ENCODE assay signal across 1 cellular context in the genomic region with DNA sequence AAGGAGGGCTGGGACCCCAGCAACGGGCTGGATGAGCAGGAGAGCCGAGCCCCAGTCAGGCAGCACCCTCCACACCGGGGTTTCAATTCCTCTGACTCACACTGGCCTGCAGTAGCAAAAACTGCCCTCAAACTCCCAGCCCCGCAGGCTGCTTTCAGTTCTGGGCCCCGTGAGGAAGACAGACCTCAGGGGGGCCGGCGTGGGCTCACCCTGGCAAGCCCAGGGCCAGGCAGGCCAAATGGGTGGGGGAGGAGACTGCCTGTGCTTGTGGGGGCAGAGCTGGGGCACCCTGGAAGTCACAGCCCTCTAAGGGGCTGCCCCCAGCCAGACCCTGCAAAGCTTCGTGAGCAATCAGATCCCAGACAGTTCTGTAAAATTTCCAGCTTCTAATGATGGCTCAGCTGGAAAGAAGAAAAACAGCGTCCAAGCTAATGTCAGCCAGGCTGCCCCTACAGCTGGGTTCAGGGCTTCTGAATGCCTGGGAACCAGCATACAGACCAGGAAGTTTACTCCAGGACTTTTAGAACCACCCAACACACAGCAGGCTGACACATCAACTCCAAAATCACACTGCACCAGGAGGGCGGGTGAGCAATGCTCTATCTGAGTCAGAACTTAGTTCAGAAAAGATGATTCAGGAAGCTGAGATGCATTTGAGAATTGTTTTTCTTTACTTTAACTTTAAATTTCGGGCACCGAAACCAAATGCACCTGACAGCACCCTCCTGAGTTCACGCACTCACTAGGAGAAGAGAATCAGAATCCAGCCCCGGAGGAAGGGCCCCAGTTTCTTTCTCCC.
A peak's percentile ranks its signal among the peaks of the same experiment; 100 is the strongest.
TF ChIP-seq lines count a peak whose summit lies in the region.

No MANE protein-coding gene starts in this region.

TF ChIP-seq in GM12878, 131 proteins besides CTCF, POLR2A, EP300 and RAD21 (continued from another document and continues in another):
- TF ChIP-seq, protein P1, sequence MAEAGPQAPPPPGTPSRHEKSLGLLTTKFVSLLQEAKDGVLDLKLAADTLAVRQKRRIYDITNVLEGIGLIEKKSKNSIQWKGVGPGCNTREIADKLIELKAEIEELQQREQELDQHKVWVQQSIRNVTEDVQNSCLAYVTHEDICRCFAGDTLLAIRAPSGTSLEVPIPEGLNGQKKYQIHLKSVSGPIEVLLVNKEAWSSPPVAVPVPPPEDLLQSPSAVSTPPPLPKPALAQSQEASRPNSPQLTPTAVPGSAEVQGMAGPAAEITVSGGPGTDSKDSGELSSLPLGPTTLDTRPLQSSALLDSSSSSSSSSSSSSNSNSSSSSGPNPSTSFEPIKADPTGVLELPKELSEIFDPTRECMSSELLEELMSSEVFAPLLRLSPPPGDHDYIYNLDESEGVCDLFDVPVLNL (IDR thresholded peaks at IDR 0.05; ENCODE audit: low read depth, low read length): no peak
- TF ChIP-seq ETV6 (conservative IDR thresholded peaks at IDR 0.05 in 1 of 2, IDR thresholded peaks at IDR 0.05 in 1 of 2; ENCODE audit: borderline replicate concordance in 1 of 2, low read depth in 1 of 2): no peak; a peak in 2 of 4 replicates
- peak; percentile 83 for TF ChIP-seq MEF2B (IDR thresholded peaks at IDR 0.05; ENCODE audit: partially characterized antibody, poor library complexity, severe bottlenecking)
- no peak for TF ChIP-seq STAT3 (IDR thresholded peaks at IDR 0.05; ENCODE audit: low read depth, low read length)
- TF ChIP-seq CHD2 (IDR thresholded peaks at IDR 0.05; ENCODE audit: borderline replicate concordance, low read depth, low read length): no peak
- TF ChIP-seq CBFB (IDR thresholded peaks at IDR 0.05; ENCODE audit: low read depth): no peak
- peak; percentile 55; the same call in 1 of the 2 replicates for TF ChIP-seq TCF12 (IDR thresholded peaks at IDR 0.05; ENCODE audit: low read depth, low read length)
- TF ChIP-seq ZBED1 (IDR thresholded peaks at IDR 0.05; ENCODE audit: borderline replicate concordance): peak; percentile 66; the same call in 1 of the 2 replicates
- TF ChIP-seq NR2F1 (conservative IDR thresholded peaks at IDR 0.05): peak; percentile 45; the same call in 1 of the 2 replicates
- peak; percentile 92 for TF ChIP-seq SPI1 (IDR thresholded peaks at IDR 0.05; ENCODE audit: borderline replicate concordance, insufficient read depth, low read depth, low read length)
- TF ChIP-seq SIX5 (IDR thresholded peaks at IDR 0.05; ENCODE audit: low read depth, low read length, severe bottlenecking): peak; percentile 21
- peak; percentile 81; the same call in 1 of the 2 replicates for TF ChIP-seq NBN (IDR thresholded peaks at IDR 0.05)
- peak; percentile 51; the same call in 1 of the 2 replicates for TF ChIP-seq ZNF24 (IDR thresholded peaks at IDR 0.05)
- TF ChIP-seq BRCA1 (IDR thresholded peaks at IDR 0.05; ENCODE audit: low read depth, low read length): no peak
- TF ChIP-seq PAX5 (IDR thresholded peaks at IDR 0.05; ENCODE audit: borderline replicate concordance, low read depth, low read length): peak; percentile 38; the same call in 1 of the 2 replicates
- TF ChIP-seq, protein P2, sequence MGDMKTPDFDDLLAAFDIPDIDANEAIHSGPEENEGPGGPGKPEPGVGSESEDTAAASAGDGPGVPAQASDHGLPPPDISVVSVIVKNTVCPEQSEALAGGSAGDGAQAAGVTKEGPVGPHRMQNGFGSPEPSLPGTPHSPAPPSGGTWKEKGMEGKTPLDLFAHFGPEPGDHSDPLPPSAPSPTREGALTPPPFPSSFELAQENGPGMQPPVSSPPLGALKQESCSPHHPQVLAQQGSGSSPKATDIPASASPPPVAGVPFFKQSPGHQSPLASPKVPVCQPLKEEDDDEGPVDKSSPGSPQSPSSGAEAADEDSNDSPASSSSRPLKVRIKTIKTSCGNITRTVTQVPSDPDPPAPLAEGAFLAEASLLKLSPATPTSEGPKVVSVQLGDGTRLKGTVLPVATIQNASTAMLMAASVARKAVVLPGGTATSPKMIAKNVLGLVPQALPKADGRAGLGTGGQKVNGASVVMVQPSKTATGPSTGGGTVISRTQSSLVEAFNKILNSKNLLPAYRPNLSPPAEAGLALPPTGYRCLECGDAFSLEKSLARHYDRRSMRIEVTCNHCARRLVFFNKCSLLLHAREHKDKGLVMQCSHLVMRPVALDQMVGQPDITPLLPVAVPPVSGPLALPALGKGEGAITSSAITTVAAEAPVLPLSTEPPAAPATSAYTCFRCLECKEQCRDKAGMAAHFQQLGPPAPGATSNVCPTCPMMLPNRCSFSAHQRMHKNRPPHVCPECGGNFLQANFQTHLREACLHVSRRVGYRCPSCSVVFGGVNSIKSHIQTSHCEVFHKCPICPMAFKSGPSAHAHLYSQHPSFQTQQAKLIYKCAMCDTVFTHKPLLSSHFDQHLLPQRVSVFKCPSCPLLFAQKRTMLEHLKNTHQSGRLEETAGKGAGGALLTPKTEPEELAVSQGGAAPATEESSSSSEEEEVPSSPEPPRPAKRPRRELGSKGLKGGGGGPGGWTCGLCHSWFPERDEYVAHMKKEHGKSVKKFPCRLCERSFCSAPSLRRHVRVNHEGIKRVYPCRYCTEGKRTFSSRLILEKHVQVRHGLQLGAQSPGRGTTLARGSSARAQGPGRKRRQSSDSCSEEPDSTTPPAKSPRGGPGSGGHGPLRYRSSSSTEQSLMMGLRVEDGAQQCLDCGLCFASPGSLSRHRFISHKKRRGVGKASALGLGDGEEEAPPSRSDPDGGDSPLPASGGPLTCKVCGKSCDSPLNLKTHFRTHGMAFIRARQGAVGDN (IDR thresholded peaks at IDR 0.05): peak; percentile 84
- TF ChIP-seq RAD51 (IDR thresholded peaks at IDR 0.05): no peak
- 0 out of 4 replicates have a peak, but pooled peaks of 1 of the 2 experiments have one; percentile 40 for TF ChIP-seq SRF (IDR thresholded peaks at IDR 0.05; ENCODE audit: low read depth in 2 of 2, low read length in 2 of 2)
- no peak for TF ChIP-seq WRNIP1 (IDR thresholded peaks at IDR 0.05; ENCODE audit: borderline replicate concordance, low read depth, low read length)
- TF ChIP-seq ZZZ3 (IDR thresholded peaks at IDR 0.05; ENCODE audit: control insufficient read depth, insufficient read length, low read depth): no peak
- no peak for TF ChIP-seq NR2C2 (IDR thresholded peaks at IDR 0.05; ENCODE audit: borderline replicate concordance, control insufficient read depth, insufficient read length, low read depth)
- TF ChIP-seq ZNF384 (IDR thresholded peaks at IDR 0.05; ENCODE audit: borderline replicate concordance, low read depth, low read length): no peak
- TF ChIP-seq, protein P3, sequence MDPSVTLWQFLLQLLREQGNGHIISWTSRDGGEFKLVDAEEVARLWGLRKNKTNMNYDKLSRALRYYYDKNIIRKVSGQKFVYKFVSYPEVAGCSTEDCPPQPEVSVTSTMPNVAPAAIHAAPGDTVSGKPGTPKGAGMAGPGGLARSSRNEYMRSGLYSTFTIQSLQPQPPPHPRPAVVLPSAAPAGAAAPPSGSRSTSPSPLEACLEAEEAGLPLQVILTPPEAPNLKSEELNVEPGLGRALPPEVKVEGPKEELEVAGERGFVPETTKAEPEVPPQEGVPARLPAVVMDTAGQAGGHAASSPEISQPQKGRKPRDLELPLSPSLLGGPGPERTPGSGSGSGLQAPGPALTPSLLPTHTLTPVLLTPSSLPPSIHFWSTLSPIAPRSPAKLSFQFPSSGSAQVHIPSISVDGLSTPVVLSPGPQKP (IDR thresholded peaks at IDR 0.05; ENCODE audit: low read depth, low read length): no peak
- no peak for TF ChIP-seq CREB1 (IDR thresholded peaks at IDR 0.05; ENCODE audit: low read depth)
- TF ChIP-seq POU2F2 (IDR thresholded peaks at IDR 0.05; ENCODE audit: borderline replicate concordance, low read depth, low read length): no peak; the same call in none of the 3 replicates
- TF ChIP-seq SMARCA5 (IDR thresholded peaks at IDR 0.05): no peak; the same call in 1 of the 2 replicates
- TF ChIP-seq BACH1 (IDR thresholded peaks at IDR 0.05; ENCODE audit: borderline replicate concordance): 0 out of 2 replicates have a peak, but pooled peaks have one; percentile 13
- TF ChIP-seq HCFC1 (IDR thresholded peaks at IDR 0.05; ENCODE audit: low read length): 0 out of 2 replicates have a peak, but pooled peaks have one; percentile 8
- TF ChIP-seq MXI1 (IDR thresholded peaks at IDR 0.05; ENCODE audit: low read depth, low read length): no peak; the same call in 1 of the 2 replicates
- peak; percentile 89 for TF ChIP-seq DPF2 (IDR thresholded peaks at IDR 0.05)
- TF ChIP-seq, protein P4, sequence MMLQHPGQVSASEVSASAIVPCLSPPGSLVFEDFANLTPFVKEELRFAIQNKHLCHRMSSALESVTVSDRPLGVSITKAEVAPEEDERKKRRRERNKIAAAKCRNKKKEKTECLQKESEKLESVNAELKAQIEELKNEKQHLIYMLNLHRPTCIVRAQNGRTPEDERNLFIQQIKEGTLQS (IDR thresholded peaks at IDR 0.05; ENCODE audit: borderline replicate concordance, extremely low read depth, low read depth, low read length): no peak
- TF ChIP-seq TBL1XR1 (IDR thresholded peaks at IDR 0.05; ENCODE audit: low read depth, low read length): 0 out of 2 replicates have a peak, but pooled peaks have one; percentile 9
- peak; percentile 59 for TF ChIP-seq RCOR1 (conservative IDR thresholded peaks at IDR 0.05; ENCODE audit: low read depth, low read length)
- TF ChIP-seq LARP7 (IDR thresholded peaks at IDR 0.05): no peak
- TF ChIP-seq NFYA (IDR thresholded peaks at IDR 0.05; ENCODE audit: borderline replicate concordance, low read depth, low read length): no peak
- TF ChIP-seq, protein P5, sequence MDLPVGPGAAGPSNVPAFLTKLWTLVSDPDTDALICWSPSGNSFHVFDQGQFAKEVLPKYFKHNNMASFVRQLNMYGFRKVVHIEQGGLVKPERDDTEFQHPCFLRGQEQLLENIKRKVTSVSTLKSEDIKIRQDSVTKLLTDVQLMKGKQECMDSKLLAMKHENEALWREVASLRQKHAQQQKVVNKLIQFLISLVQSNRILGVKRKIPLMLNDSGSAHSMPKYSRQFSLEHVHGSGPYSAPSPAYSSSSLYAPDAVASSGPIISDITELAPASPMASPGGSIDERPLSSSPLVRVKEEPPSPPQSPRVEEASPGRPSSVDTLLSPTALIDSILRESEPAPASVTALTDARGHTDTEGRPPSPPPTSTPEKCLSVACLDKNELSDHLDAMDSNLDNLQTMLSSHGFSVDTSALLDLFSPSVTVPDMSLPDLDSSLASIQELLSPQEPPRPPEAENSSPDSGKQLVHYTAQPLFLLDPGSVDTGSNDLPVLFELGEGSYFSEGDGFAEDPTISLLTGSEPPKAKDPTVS (IDR thresholded peaks at IDR 0.05; ENCODE audit: low read depth, low read length): no peak
- no peak for TF ChIP-seq RUNX3 (IDR thresholded peaks at IDR 0.05; ENCODE audit: low read length)
- TF ChIP-seq RFX5 (IDR thresholded peaks at IDR 0.05; ENCODE audit: low read depth, low read length): no peak
- TF ChIP-seq, protein P6, sequence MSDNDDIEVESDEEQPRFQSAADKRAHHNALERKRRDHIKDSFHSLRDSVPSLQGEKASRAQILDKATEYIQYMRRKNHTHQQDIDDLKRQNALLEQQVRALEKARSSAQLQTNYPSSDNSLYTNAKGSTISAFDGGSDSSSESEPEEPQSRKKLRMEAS (IDR thresholded peaks at IDR 0.05; ENCODE audit: low read depth, low read length): no peak
- TF ChIP-seq KAT2A (conservative IDR thresholded peaks at IDR 0.05; ENCODE audit: control insufficient read depth, low read depth, low read length): no peak
- no peak for TF ChIP-seq MTA2 (IDR thresholded peaks at IDR 0.05; ENCODE audit: low read depth)
- peak; percentile 56; the same call in 1 of the 2 replicates for TF ChIP-seq TAF1 (IDR thresholded peaks at IDR 0.05; ENCODE audit: borderline replicate concordance, low read depth, low read length)
- peak; percentile 51; the same call in 1 of the 2 replicates for TF ChIP-seq CREM (IDR thresholded peaks at IDR 0.05; ENCODE audit: low read depth)
- TF ChIP-seq, protein P7, sequence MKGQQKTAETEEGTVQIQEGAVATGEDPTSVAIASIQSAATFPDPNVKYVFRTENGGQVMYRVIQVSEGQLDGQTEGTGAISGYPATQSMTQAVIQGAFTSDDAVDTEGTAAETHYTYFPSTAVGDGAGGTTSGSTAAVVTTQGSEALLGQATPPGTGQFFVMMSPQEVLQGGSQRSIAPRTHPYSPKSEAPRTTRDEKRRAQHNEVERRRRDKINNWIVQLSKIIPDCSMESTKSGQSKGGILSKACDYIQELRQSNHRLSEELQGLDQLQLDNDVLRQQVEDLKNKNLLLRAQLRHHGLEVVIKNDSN (IDR thresholded peaks at IDR 0.05; ENCODE audit: borderline replicate concordance, extremely low read length, insufficient read depth, low read depth, low read length): no peak
- TF ChIP-seq BHLHE40 (IDR thresholded peaks at IDR 0.05; ENCODE audit: borderline replicate concordance in 1 of 2, low read depth in 2 of 2, low read length in 1 of 2): peak; percentile 40 to 79
- TF ChIP-seq JUND (IDR thresholded peaks at IDR 0.05; ENCODE audit: low read depth, low read length): peak; percentile 51; the same call in 1 of the 2 replicates
- TF ChIP-seq, protein P8, sequence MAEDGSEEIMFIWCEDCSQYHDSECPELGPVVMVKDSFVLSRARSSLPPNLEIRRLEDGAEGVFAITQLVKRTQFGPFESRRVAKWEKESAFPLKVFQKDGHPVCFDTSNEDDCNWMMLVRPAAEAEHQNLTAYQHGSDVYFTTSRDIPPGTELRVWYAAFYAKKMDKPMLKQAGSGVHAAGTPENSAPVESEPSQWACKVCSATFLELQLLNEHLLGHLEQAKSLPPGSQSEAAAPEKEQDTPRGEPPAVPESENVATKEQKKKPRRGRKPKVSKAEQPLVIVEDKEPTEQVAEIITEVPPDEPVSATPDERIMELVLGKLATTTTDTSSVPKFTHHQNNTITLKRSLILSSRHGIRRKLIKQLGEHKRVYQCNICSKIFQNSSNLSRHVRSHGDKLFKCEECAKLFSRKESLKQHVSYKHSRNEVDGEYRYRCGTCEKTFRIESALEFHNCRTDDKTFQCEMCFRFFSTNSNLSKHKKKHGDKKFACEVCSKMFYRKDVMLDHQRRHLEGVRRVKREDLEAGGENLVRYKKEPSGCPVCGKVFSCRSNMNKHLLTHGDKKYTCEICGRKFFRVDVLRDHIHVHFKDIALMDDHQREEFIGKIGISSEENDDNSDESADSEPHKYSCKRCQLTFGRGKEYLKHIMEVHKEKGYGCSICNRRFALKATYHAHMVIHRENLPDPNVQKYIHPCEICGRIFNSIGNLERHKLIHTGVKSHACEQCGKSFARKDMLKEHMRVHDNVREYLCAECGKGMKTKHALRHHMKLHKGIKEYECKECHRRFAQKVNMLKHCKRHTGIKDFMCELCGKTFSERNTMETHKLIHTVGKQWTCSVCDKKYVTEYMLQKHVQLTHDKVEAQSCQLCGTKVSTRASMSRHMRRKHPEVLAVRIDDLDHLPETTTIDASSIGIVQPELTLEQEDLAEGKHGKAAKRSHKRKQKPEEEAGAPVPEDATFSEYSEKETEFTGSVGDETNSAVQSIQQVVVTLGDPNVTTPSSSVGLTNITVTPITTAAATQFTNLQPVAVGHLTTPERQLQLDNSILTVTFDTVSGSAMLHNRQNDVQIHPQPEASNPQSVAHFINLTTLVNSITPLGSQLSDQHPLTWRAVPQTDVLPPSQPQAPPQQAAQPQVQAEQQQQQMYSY (CRISPR knock-in tag; IDR thresholded peaks at IDR 0.05): no peak
- TF ChIP-seq HDAC6 (IDR thresholded peaks at IDR 0.05; ENCODE audit: unreplicated experiment): no peak
- no peak for TF ChIP-seq ZNF217 (IDR thresholded peaks at IDR 0.05)
